In genomic region chr1:8351693-8352470, GRCh38 we compare ENCODE assay signal across 8 cellular contexts. TPM values are rescaled to one million over a fixed set of nuclear protein-coding genes. Genes with fewer than 3 reads are reported as not detected.
A peak's percentile ranks its signal among the peaks of the same experiment; 100 is the strongest.
DNase-seq lines count a peak whose midpoint lies in the region; ATAC-seq and TF ChIP-seq lines count a peak whose summit lies in the region.

No MANE protein-coding gene starts in this region.

- ATAC-seq in Right ventricle myocardium inferior (peak; percentile 6), right cardiac atrium (peak; percentile 2 to 13), HG02678 (IDR thresholded peaks at IDR 0.05; ENCODE audit: unreplicated experiment) (no peak)

- TF ChIP-seq CTCF in thyroid gland (IDR thresholded peaks at IDR 0.05) = peak; percentile 26 to 70 (median 43)

- H3K9me3 ChIP-seq in right cardiac atrium (ENCODE audit: control insufficient read depth, low read length) = no peaks in the 10 kb centered on the region
- H3K9me3 ChIP-seq in thyroid gland = no peaks in the 10 kb centered on the region

- no peak for TF ChIP-seq POLR2A in thyroid gland (IDR thresholded peaks at IDR 0.05)

- H3K27me3 ChIP-seq in right cardiac atrium (ENCODE audit: control insufficient read depth, insufficient read depth) = no peaks in the 10 kb centered on the region
- no peaks in the 10 kb centered on the region for H3K27me3 ChIP-seq in thyroid gland

- peak; percentile 71 for DNase-seq in Right ventricle myocardium inferior (ENCODE audit: missing footprints)
- DNase-seq in cardiac septum (ENCODE audit: low spot score) = no peak
- DNase-seq in UCSD-AML1 (lab: John Stamatoyannopoulos, UW; ENCODE audit: unreplicated experiment) = peak; percentile 41
- peak in 1 of 3 donors; percentile 65 for DNase-seq in right cardiac atrium
- DNase-seq in thyroid gland = peak in 1 of 2 donors; percentile 30
- DNase-seq in NCI-H1092 (lab: John Stamatoyannopoulos, UW) = no peak
- no peak for DNase-seq in cerebellum (ENCODE audit: low spot score)

- H3K27ac ChIP-seq in right cardiac atrium (ENCODE audit: low read length) (no peak overlapping the region), thyroid gland (peak overlapping the region in 1 of 3 donors; percentile 57)

- 61% methylated on average over 13 of the region's 13 CpGs for WGBS in right cardiac atrium
- 74 to 84% methylated on average over 11 to 12 of the region's 13 CpGs for WGBS in thyroid gland, 2 donors

- H3K4me3 ChIP-seq in right cardiac atrium (ENCODE audit: low read length) = no peak overlapping the region
- H3K4me3 ChIP-seq in thyroid gland (replicated peaks in 1 of 3) = no peak overlapping the region

- peaks cover 7% of the 10 kb centered on the region for H3K4me1 ChIP-seq in right cardiac atrium (ENCODE audit: control insufficient read depth, insufficient read depth, low read length)
- H3K4me1 ChIP-seq in thyroid gland = peaks cover 0 to 26% of the 10 kb centered on the region in 2 donors

- intact Hi-C loops in Right ventricle myocardium inferior (cut with DNase I) (no loop called here), cardiac septum (cut with DNase I) (no loop called here), right cardiac atrium (cut with DNase I) (no loop called here), thyroid gland (cut with DNase I) (no loop called here)

- peaks cover 33 to 34% of the 10 kb centered on the region in 2 donors for H3K36me3 ChIP-seq in thyroid gland

RNA-seq across cellular contexts. Expression of gene SLC45A1, which starts 34.0 kb away (rescaled TPM):
- total RNA-seq in Right ventricle myocardium inferior (2.5 TPM), cardiac septum (1.8 TPM), right cardiac atrium (1 to 10 TPM; 2.1 to 3.5 (median 2.8) TPM), thyroid gland (1 to 10 TPM; 1.6 to 4.8 (median 3.0) TPM), cerebellum (4.2 TPM)
- polyA plus RNA-seq in right cardiac atrium = 2.5 TPM

Comparison
In these comparisons a context has a peak if more than half of its experiments do, and no peak if none do; other contexts are left out.
1. DNase-seq: peak in Right ventricle myocardium inferior (single experiment) and UCSD-AML1 (single experiment); none in cardiac septum (single experiment), NCI-H1092 (single experiment) and cerebellum (single experiment).